ENCODE assay signal across 20 cellular contexts in the genomic region with DNA sequence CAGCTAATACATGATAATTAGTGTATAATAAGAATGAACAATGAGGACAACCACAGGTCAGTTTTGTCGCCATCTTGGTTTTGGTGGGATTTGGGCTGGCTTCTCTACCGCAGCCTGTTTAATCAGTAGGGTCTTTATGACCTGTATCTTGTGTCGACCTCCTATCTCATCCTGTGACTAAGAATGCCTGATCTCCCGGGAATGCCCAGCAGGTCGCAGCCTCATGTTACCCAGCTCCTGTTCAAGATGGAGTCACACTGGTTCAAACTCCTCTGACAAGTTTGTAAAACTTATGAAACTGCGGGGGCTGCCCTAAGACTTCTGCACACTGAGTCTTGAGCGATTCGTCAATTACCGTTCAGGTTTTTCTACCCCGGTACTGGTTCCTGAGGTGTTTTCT. TPM values are rescaled to one million over a fixed set of nuclear protein-coding genes. Genes with fewer than 3 reads are reported as not detected.
A peak's percentile ranks its signal among the peaks of the same experiment; 100 is the strongest.
DNase-seq lines count a peak whose midpoint lies in the region; ATAC-seq and TF ChIP-seq lines count a peak whose summit lies in the region.
"Had no signal": no experiment of that assay in that cellular context is flagged by ENCODE, and none has a peak within 500 bp of the region (broad histone marks: within the 10 kb centered on the region; RNA-seq: fewer than 3 reads in every experiment).

No MANE protein-coding gene starts in this region.

- H4K8ac ChIP-seq in neuronal stem cell (ENCODE audit: low read depth, low read length): no peak overlapping the region

- no peak overlapping the region for H3K14ac ChIP-seq in neuronal stem cell (ENCODE audit: low read length)

- no peaks in the 10 kb centered on the region for H3K36me3 Mint-ChIP-seq in dendritic cell treated with granulocyte-macrophage colony-stimulating factor and Interleukin-4, amounts not matched to agents 40 ng/mL and 50 ng/mL, for 4 days (ENCODE audit: low read depth)
- no peaks in the 10 kb centered on the region for H3K36me3 Mint-ChIP-seq in neural progenitor cell

- no peak overlapping the region for H3K4me2 ChIP-seq in DND-41 (ENCODE audit: insufficient read depth, low read length)
- H3K4me2 ChIP-seq in OCI-LY3 (ENCODE audit: low read length): peak overlapping the region; percentile 31; the same call in 1 of the 2 replicates
- no peak overlapping the region for H3K4me2 ChIP-seq in neural progenitor cell
- H3K4me2 ChIP-seq in neuronal stem cell (ENCODE audit: insufficient read depth, low read length, poor library complexity, severe bottlenecking): no peak overlapping the region
- H3K4me2 ChIP-seq: A549, GM23338 had no signal

- H2BK5ac ChIP-seq in neuronal stem cell (ENCODE audit: low read length): no peak overlapping the region

- H3K23ac ChIP-seq in neuronal stem cell (ENCODE audit: low read depth, low read length, poor library complexity): no peak overlapping the region

- TF ChIP-seq CTCF in DND-41 (IDR thresholded peaks at IDR 0.05; ENCODE audit: borderline replicate concordance, extremely low read depth, low read length, poor library complexity, severe bottlenecking) (no peak), OCI-LY3 (IDR thresholded peaks at IDR 0.05; ENCODE audit: low read depth, low read length) (no peak), neural progenitor cell (IDR thresholded peaks at IDR 0.05) (no peak)

- H4K91ac ChIP-seq in neuronal stem cell (ENCODE audit: low read depth, low read length, poor library complexity): no peak overlapping the region

- ATAC-seq in DND-41 (ENCODE audit: insufficient read depth, low read depth) (no peak), GM19455 (IDR thresholded peaks at IDR 0.05; ENCODE audit: unreplicated experiment) (no peak)
- ATAC-seq: A549, GM23338, HCT116 had no signal

- H3K9me3 ChIP-seq in DND-41 (ENCODE audit: insufficient read depth, low read length, severe bottlenecking) (no peaks in the 10 kb centered on the region), OCI-LY3 (ENCODE audit: insufficient read depth, low read length) (no peaks in the 10 kb centered on the region), neural progenitor cell (ENCODE audit: low read depth) (no peaks in the 10 kb centered on the region), neuronal stem cell (replicated peaks in 1 of 2; ENCODE audit: control insufficient read depth in 2 of 2, insufficient read depth in 1 of 2, low read depth in 1 of 2, low read length in 2 of 2) (no peaks in the 10 kb centered on the region)
- H3K9me3 ChIP-seq: A549, Caco-2 had no signal

- peaks cover 2% of the 10 kb centered on the region for H3K27me3 Mint-ChIP-seq in dendritic cell treated with granulocyte-macrophage colony-stimulating factor and Interleukin-4, amounts not matched to agents 40 ng/mL and 50 ng/mL, for 4 days
- H3K27me3 Mint-ChIP-seq in neural progenitor cell (ENCODE audit: insufficient read depth, low read depth): peaks cover 11% of the 10 kb centered on the region
- H3K27me3 Mint-ChIP-seq: CD4-positive, alpha-beta T cell had no signal

- H3K4me3 ChIP-seq in DND-41 (ENCODE audit: low read depth in 1 of 2, low read length in 2 of 2) (no peak overlapping the region), OCI-LY3 (ENCODE audit: low read length) (no peak overlapping the region), neural progenitor cell (no peak overlapping the region), neuronal stem cell (ENCODE audit: low read length in 2 of 2) (no peak overlapping the region)
- H3K4me3 ChIP-seq: A549, GM23338 had no signal

- H3K27me3 ChIP-seq in DND-41 (ENCODE audit: insufficient read depth, low read length, poor library complexity): no peaks in the 10 kb centered on the region
- peaks cover 6% of the 10 kb centered on the region for H3K27me3 ChIP-seq in OCI-LY3 (ENCODE audit: low read depth, low read length)
- no peaks in the 10 kb centered on the region for H3K27me3 ChIP-seq in neural progenitor cell
- peaks cover 0 to 5% (median 0%) of the 10 kb centered on the region in 3 experiments for H3K27me3 ChIP-seq in neuronal stem cell (ENCODE audit: control insufficient read depth in 3 of 3, insufficient read depth in 3 of 3, low read depth in 1 of 3, low read length in 3 of 3)

- H3K36me3 ChIP-seq in DND-41 (ENCODE audit: insufficient read depth, low read length) (no peaks in the 10 kb centered on the region), OCI-LY3 (replicated peaks; ENCODE audit: low read depth, low read length) (no peaks in the 10 kb centered on the region), neural progenitor cell (no peaks in the 10 kb centered on the region), neuronal stem cell (replicated peaks in 1 of 2; ENCODE audit: control insufficient read depth in 2 of 2, insufficient read depth in 2 of 2, low read length in 2 of 2) (no peaks in the 10 kb centered on the region)

- intact Hi-C loops in dendritic cell treated with granulocyte-macrophage colony-stimulating factor and Interleukin-4, amounts not matched to agents 40 ng/mL and 50 ng/mL, for 4 days (cut with micrococcal nuclease): loop anchor here (10.0 kb wide), 1 partner anchor 91 kb away; a partner anchor contains a TSS

- H3K4ac ChIP-seq in neuronal stem cell (ENCODE audit: low read length): no peak overlapping the region

- H3K9me3 Mint-ChIP-seq in dendritic cell treated with granulocyte-macrophage colony-stimulating factor and Interleukin-4, amounts not matched to agents 40 ng/mL and 50 ng/mL, for 4 days: no peaks in the 10 kb centered on the region
- H3K9me3 Mint-ChIP-seq in neural progenitor cell: peaks cover 3% of the 10 kb centered on the region
- H3K9me3 Mint-ChIP-seq: CD4-positive, alpha-beta T cell; HFFc6 had no signal

- no peak overlapping the region for H2AK5ac ChIP-seq in neuronal stem cell (ENCODE audit: low read depth, low read length)

- no peaks in the 10 kb centered on the region for H3F3A ChIP-seq in neural progenitor cell (ENCODE audit: low read depth)

- H2BK12ac ChIP-seq in neuronal stem cell (ENCODE audit: low read length): no peak overlapping the region

- DNase-seq in DND-41: no peak
- DNase-seq in neural progenitor cell (ENCODE audit: low spot score): no peak
- DNase-seq in cortex of kidney (lab: John Stamatoyannopoulos, UW): no peak
- no peak for DNase-seq in neuronal stem cell (ENCODE audit: low spot score)
- DNase-seq: AML-193; Caco-2; CD4-positive, alpha-beta T cell; GDM1; HFFc6; IMR-90 had no signal

- H3K18ac ChIP-seq in neuronal stem cell (ENCODE audit: low read length): no peak overlapping the region

- H2BK15ac ChIP-seq in neuronal stem cell (ENCODE audit: low read length): no peak overlapping the region

- H3K79me1 ChIP-seq in neuronal stem cell (ENCODE audit: low read depth, low read length): no peaks in the 10 kb centered on the region

- H3K4me1 ChIP-seq in DND-41 (ENCODE audit: insufficient read depth, low read length): peaks cover 8% of the 10 kb centered on the region
- H3K4me1 ChIP-seq in OCI-LY3 (ENCODE audit: low read length): peaks cover 28% of the 10 kb centered on the region
- no peaks in the 10 kb centered on the region for H3K4me1 ChIP-seq in neural progenitor cell
- H3K4me1 ChIP-seq in neuronal stem cell (ENCODE audit: control insufficient read depth in 2 of 2, insufficient read depth in 1 of 2, low read depth in 1 of 2, low read length in 2 of 2): no peaks in the 10 kb centered on the region
- H3K4me1 ChIP-seq: Caco-2 had no signal

- no CpG with 5 or more reads among the region's 10 CpGs for WGBS in neuronal stem cell (ENCODE audit: extremely low coverage in 2 of 2, insufficient read length in 2 of 2, insufficient replicate concordance in 1 of 2), 2 donors

- no peak overlapping the region for H2BK120ac ChIP-seq in neuronal stem cell (ENCODE audit: low read depth, low read length)

- H4K20me1 ChIP-seq in DND-41 (ENCODE audit: insufficient read depth, low read length) (no peaks in the 10 kb centered on the region), OCI-LY3 (ENCODE audit: insufficient read depth, low read length) (no peaks in the 10 kb centered on the region), neural progenitor cell (ENCODE audit: low read depth) (no peaks in the 10 kb centered on the region)

- H3K79me2 ChIP-seq in DND-41 (ENCODE audit: insufficient read depth, low read length) (no peaks in the 10 kb centered on the region), OCI-LY3 (ENCODE audit: low read length) (no peaks in the 10 kb centered on the region), neural progenitor cell (ENCODE audit: low read depth) (no peaks in the 10 kb centered on the region)

- H3K27ac ChIP-seq in DND-41 (ENCODE audit: low read length) (no peak overlapping the region), OCI-LY3 (ENCODE audit: low read length) (no peak overlapping the region), neural progenitor cell (no peak overlapping the region), neuronal stem cell (replicated peaks; ENCODE audit: low read length) (no peak overlapping the region)
- H3K27ac ChIP-seq: 22Rv1, A549, C4-2B, HL-60 had no signal

- H2AFZ ChIP-seq in DND-41 (ENCODE audit: low read depth, low read length) (peak overlapping the region; percentile 17; the same call in 1 of the 2 replicates), OCI-LY3 (ENCODE audit: low read depth, low read length) (no peak overlapping the region), neural progenitor cell (replicated peaks) (peak overlapping the region; percentile 17), neuronal stem cell (ENCODE audit: low read length) (no peak overlapping the region)
- H2AFZ ChIP-seq: GM23338 had no signal

- no peak overlapping the region for H3K4me3 Mint-ChIP-seq in dendritic cell treated with granulocyte-macrophage colony-stimulating factor and Interleukin-4, amounts not matched to agents 40 ng/mL and 50 ng/mL, for 4 days
- no peak overlapping the region for H3K4me3 Mint-ChIP-seq in neural progenitor cell
- H3K4me3 Mint-ChIP-seq: CD4-positive, alpha-beta T cell; GM23338; HFFc6 had no signal

- H3K9ac ChIP-seq in DND-41 (ENCODE audit: low read depth, low read length) (no peak overlapping the region), OCI-LY3 (ENCODE audit: low read length) (no peak overlapping the region), neural progenitor cell (no peak overlapping the region), neuronal stem cell (ENCODE audit: low read depth, low read length, poor library complexity) (no peak overlapping the region)

- peaks cover 52% of the 10 kb centered on the region for H3K4me1 Mint-ChIP-seq in dendritic cell treated with granulocyte-macrophage colony-stimulating factor and Interleukin-4, amounts not matched to agents 40 ng/mL and 50 ng/mL, for 4 days (ENCODE audit: low read depth)
- peaks cover 8% of the 10 kb centered on the region for H3K4me1 Mint-ChIP-seq in neural progenitor cell
- H3K4me1 Mint-ChIP-seq: GM23338 had no signal

- H3K27ac Mint-ChIP-seq in dendritic cell treated with granulocyte-macrophage colony-stimulating factor and Interleukin-4, amounts not matched to agents 40 ng/mL and 50 ng/mL, for 4 days: peak overlapping the region; percentile 66
- no peak overlapping the region for H3K27ac Mint-ChIP-seq in neural progenitor cell
- H3K27ac Mint-ChIP-seq: CD4-positive, alpha-beta T cell; GM23338; HFFc6 had no signal

RNA-seq across cellular contexts. Expression of a gene that starts 21.5 kb away (rescaled TPM):
- not detected in 2 replicates for total RNA-seq in neural progenitor cell (ENCODE audit: low replicate concordance)
- not detected for polyA plus RNA-seq in neuronal stem cell (2013, experiment 1 of 2)
- polyA plus RNA-seq in neuronal stem cell (2013, experiment 2 of 2): not detected
- total RNA-seq: Caco-2, GM23338, IMR-90 had no signal
- polyA plus RNA-seq: BJ, GM23338, IMR-90 had no signal

Comparison
In these comparisons a context has a peak if more than half of its experiments do, and no peak if none do; other contexts are left out.
1. H2AFZ ChIP-seq: peak in DND-41 (single experiment) and neural progenitor cell (single experiment); none in OCI-LY3 (single experiment) and neuronal stem cell (single experiment).